Comparison of ENCODE assay signal across 21 cellular contexts in genomic region chr10:120108941-120109340, GRCh38.
DNase-seq lines count a peak whose midpoint lies in the region.
"Had no signal": no experiment of that assay in that cellular context is flagged by ENCODE, and none has a peak within 500 bp of the region (broad histone marks: within the 10 kb centered on the region; RNA-seq: fewer than 3 reads in every experiment).

No MANE protein-coding gene starts in this region.

- no peak overlapping the region for H2BK12ac ChIP-seq in neuronal stem cell (ENCODE audit: low read length)

- no peak overlapping the region for H4K8ac ChIP-seq in neuronal stem cell (ENCODE audit: low read depth, low read length)

- no peak overlapping the region for H3K4me3 ChIP-seq in neuronal stem cell (ENCODE audit: low read length in 2 of 2)
- H3K4me3 ChIP-seq: A549, BLaER1 had no signal

- peak overlapping the region; percentile 16 for H3K27ac ChIP-seq in neuronal stem cell (replicated peaks; ENCODE audit: low read length)
- H3K27ac ChIP-seq: 22Rv1, A549, BLaER1 had no signal

- H3K36me3 ChIP-seq in neuronal stem cell (replicated peaks in 1 of 2; ENCODE audit: control insufficient read depth in 2 of 2, insufficient read depth in 2 of 2, low read length in 2 of 2) = no peaks in the 10 kb centered on the region
- H3K36me3 ChIP-seq: BE2C, BLaER1 had no signal

- no peak overlapping the region for H3K9ac ChIP-seq in neuronal stem cell (ENCODE audit: low read depth, low read length, poor library complexity)
- H3K9ac ChIP-seq: BLaER1 had no signal

- no peak overlapping the region for H2BK15ac ChIP-seq in neuronal stem cell (ENCODE audit: low read length)

- H3K14ac ChIP-seq in neuronal stem cell (ENCODE audit: low read length) = no peak overlapping the region

- no peak overlapping the region for H3K4me2 ChIP-seq in neuronal stem cell (ENCODE audit: insufficient read depth, low read length, poor library complexity, severe bottlenecking)
- H3K4me2 ChIP-seq: A549, BLaER1 had no signal

- H2AK5ac ChIP-seq in neuronal stem cell (ENCODE audit: low read depth, low read length) = no peak overlapping the region

- no peak overlapping the region for H2AFZ ChIP-seq in neuronal stem cell (ENCODE audit: low read length)

- no peak overlapping the region for H2BK5ac ChIP-seq in neuronal stem cell (ENCODE audit: low read length)

- no peak overlapping the region for H3K18ac ChIP-seq in neuronal stem cell (ENCODE audit: low read length)

- no peaks in the 10 kb centered on the region for H3K9me3 ChIP-seq in neuronal stem cell (replicated peaks in 1 of 2; ENCODE audit: control insufficient read depth in 2 of 2, insufficient read depth in 1 of 2, low read depth in 1 of 2, low read length in 2 of 2)
- H3K9me3 ChIP-seq: A549, BE2C, BLaER1 had no signal

- H3K27me3 ChIP-seq in neuronal stem cell (ENCODE audit: control insufficient read depth in 3 of 3, insufficient read depth in 3 of 3, low read depth in 1 of 3, low read length in 3 of 3) = no peaks in the 10 kb centered on the region
- H3K27me3 ChIP-seq: BE2C, BLaER1 had no signal

- no peaks in the 10 kb centered on the region for H3K79me1 ChIP-seq in neuronal stem cell (ENCODE audit: low read depth, low read length)

- WGBS in neuronal stem cell (ENCODE audit: extremely low coverage in 2 of 2, insufficient read length in 2 of 2, insufficient replicate concordance in 1 of 2), 2 donors = no CpG with 5 or more reads among the region's 3 CpGs

- no peak overlapping the region for H3K23ac ChIP-seq in neuronal stem cell (ENCODE audit: low read depth, low read length, poor library complexity)

- H3K4ac ChIP-seq in neuronal stem cell (ENCODE audit: low read length) = no peak overlapping the region

- H2BK120ac ChIP-seq in neuronal stem cell (ENCODE audit: low read depth, low read length) = no peak overlapping the region

- no peak overlapping the region for H4K91ac ChIP-seq in neuronal stem cell (ENCODE audit: low read depth, low read length, poor library complexity)

- peaks cover 0 to 3% of the 10 kb centered on the region in 2 donors for H3K4me1 ChIP-seq in neuronal stem cell (ENCODE audit: control insufficient read depth in 2 of 2, insufficient read depth in 1 of 2, low read depth in 1 of 2, low read length in 2 of 2)
- H3K4me1 ChIP-seq: A549, BE2C had no signal

- DNase-seq in NCI-H82 (lab: John Stamatoyannopoulos, UW) (peak; percentile 14), NCI-H82 treated with DMSO at 0.1 percent for 48 hours (lab: John Stamatoyannopoulos, UW; ENCODE audit: unreplicated experiment) (no peak), ecto neural progenitor cell (ENCODE audit: low spot score) (peak; percentile 55), neuronal stem cell (ENCODE audit: low spot score) (no peak), AML-193 (lab: John Stamatoyannopoulos, UW) (no peak), EL (no peak)
- DNase-seq: BE2C; C1 segment of cervical spinal cord; CD4-positive, alpha-beta memory T cell; CD4-positive, CD25-positive, alpha-beta regulatory T cell; CD8-positive, alpha-beta memory T cell; COR-L47; DMS 273 treated with DMSO at 0.1 percent for 48 hours; DMS153; DMS53; DMS79; DND-41; GF-D8 had no signal

Comparison
In these comparisons a context has a peak if more than half of its experiments do, and no peak if none do; other contexts are left out.
1. DNase-seq: peak in NCI-H82 (single experiment) and ecto neural progenitor cell (single experiment); none in NCI-H82 treated with DMSO at 0.1 percent for 48 hours (single experiment), neuronal stem cell (single experiment), AML-193 (0 of 2) and EL (single experiment).